ENCODE assay signal across 19 cellular contexts in the genomic region with DNA sequence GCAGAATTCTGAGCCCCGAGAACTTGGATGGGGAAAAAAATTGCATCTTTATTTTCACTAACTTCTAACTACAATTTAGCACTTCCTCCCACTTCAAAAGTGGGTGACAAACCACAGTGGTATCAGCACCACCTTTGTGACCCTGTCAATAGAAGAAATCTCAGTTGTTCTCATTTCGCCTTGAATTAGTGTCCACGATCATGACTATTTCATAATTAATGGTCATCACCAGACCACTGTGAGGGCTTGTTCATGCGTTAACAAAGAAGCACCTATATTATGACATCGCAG.
A peak's percentile ranks its signal among the peaks of the same experiment; 100 is the strongest.
DNase-seq lines count a peak whose midpoint lies in the region; ATAC-seq, FAIRE-seq and TF ChIP-seq lines count a peak whose summit lies in the region.
"Had no signal": no experiment of that assay in that cellular context is flagged by ENCODE, and none has a peak within 500 bp of the region (broad histone marks: within the 10 kb centered on the region; RNA-seq: fewer than 3 reads in every experiment).

No MANE protein-coding gene starts in this region.

- TF ChIP-seq POLR2A in GM12878 (IDR thresholded peaks at IDR 0.05; ENCODE audit: low read depth, low read length) = no peak

- RAD21 ChIA-PET in GM12878 (lab: Charles Lee; ENCODE audit: unreplicated experiment) = no interaction called here

- H3K27ac ChIP-seq in GM12878 (ENCODE audit: control insufficient read depth, insufficient read depth) = no peak overlapping the region
- no peak overlapping the region for H3K27ac ChIP-seq in aorta (ENCODE audit: low read depth in 1 of 2, low read length in 2 of 2)
- H3K27ac ChIP-seq: C4-2B had no signal

- no peaks in the 10 kb centered on the region for H3K36me3 Mint-ChIP-seq in activated naive CD4-positive, alpha-beta T cell treated with anti-CD3 and anti-CD28 coated beads for 36 hours (ENCODE audit: low read depth)
- H3K36me3 Mint-ChIP-seq in activated naive CD4-positive, alpha-beta T cell treated with anti-CD3 and anti-CD28 coated beads, Interleukin-2, amount 10 ng/mL, durations not matched to agents 7 days and 5 days = no peaks in the 10 kb centered on the region
- H3K36me3 Mint-ChIP-seq in activated CD8-positive, alpha-beta T cell treated with anti-CD3 and anti-CD28 coated beads for 36 hours (ENCODE audit: low read depth) = no peaks in the 10 kb centered on the region
- H3K36me3 Mint-ChIP-seq in T-helper 2 cell treated with Interferon-gamma antibody and Interleukin-4, amounts not matched to agents 5 μg/mL and 100 μg/mL, for 36 hours (ENCODE audit: low read depth) = no peaks in the 10 kb centered on the region

- CTCF ChIA-PET in activated naive CD4-positive, alpha-beta T cell treated with anti-CD3 and anti-CD28 coated beads for 36 hours (lab: Charles Lee) = no interaction called here
- CTCF ChIA-PET in activated naive CD4-positive, alpha-beta T cell treated with anti-CD3 and anti-CD28 coated beads, Interleukin-2, amount 10 ng/mL, durations not matched to agents 7 days and 5 days (lab: Charles Lee) = no interaction called here
- CTCF ChIA-PET in activated CD8-positive, alpha-beta T cell treated with anti-CD3 and anti-CD28 coated beads for 36 hours (lab: Charles Lee) = no interaction called here
- CTCF ChIA-PET in GM12878 (lab: Yijun Ruan, JAX) = no interaction called here

- TF ChIP-seq EP300 in GM12878 (IDR thresholded peaks at IDR 0.05; ENCODE audit: borderline replicate concordance in 1 of 2, control insufficient read depth in 1 of 2, low read depth in 2 of 2, low read length in 2 of 2) = no peak

- in situ Hi-C loops in GM12878 (cut with MboI) = no loop called here

- 55% methylated on average over 5 of the region's 5 CpGs for WGBS in GM12878 (ENCODE audit: insufficient coverage, insufficient replicate concordance, low lambda C conversion rate, missing lambda C conversion rate)
- 94 to 96% methylated on average over 5 of the region's 5 CpGs for WGBS in aorta, 2 donors

- FAIRE-seq in GM12878 (lab: Jason Lieb, UNC) = no peak
- FAIRE-seq: H54 had no signal

- H3K4me2 ChIP-seq in GM12878 (ENCODE audit: control insufficient read depth, insufficient read depth) = no peak overlapping the region

- H3K9me3 Mint-ChIP-seq in activated naive CD4-positive, alpha-beta T cell treated with anti-CD3 and anti-CD28 coated beads for 36 hours = no peaks in the 10 kb centered on the region
- H3K9me3 Mint-ChIP-seq in activated naive CD4-positive, alpha-beta T cell treated with anti-CD3 and anti-CD28 coated beads, Interleukin-2, amount 10 ng/mL, durations not matched to agents 7 days and 5 days = no peaks in the 10 kb centered on the region
- no peaks in the 10 kb centered on the region for H3K9me3 Mint-ChIP-seq in activated CD8-positive, alpha-beta T cell treated with anti-CD3 and anti-CD28 coated beads for 36 hours
- H3K9me3 Mint-ChIP-seq in T-helper 2 cell treated with Interferon-gamma antibody and Interleukin-4, amounts not matched to agents 5 μg/mL and 100 μg/mL, for 36 hours = no peaks in the 10 kb centered on the region

- BruUV-seq in GM12878 (replicated peaks; lab: Mats Ljungman, UMichigan) = no TSS peak

- no peaks in the 10 kb centered on the region for H4K20me1 ChIP-seq in GM12878 (ENCODE audit: control insufficient read depth, insufficient read depth)

- no peak overlapping the region for H3K9ac ChIP-seq in GM12878 (ENCODE audit: control insufficient read depth, insufficient read depth, low read length)

- peak overlapping the region; percentile 33 for H3K27ac Mint-ChIP-seq in activated naive CD4-positive, alpha-beta T cell treated with anti-CD3 and anti-CD28 coated beads for 36 hours
- no peak overlapping the region for H3K27ac Mint-ChIP-seq in activated naive CD4-positive, alpha-beta T cell treated with anti-CD3 and anti-CD28 coated beads, Interleukin-2, amount 10 ng/mL, durations not matched to agents 7 days and 5 days
- H3K27ac Mint-ChIP-seq in activated CD8-positive, alpha-beta T cell treated with anti-CD3 and anti-CD28 coated beads for 36 hours = no peak overlapping the region
- no peak overlapping the region for H3K27ac Mint-ChIP-seq in T-helper 2 cell treated with Interferon-gamma antibody and Interleukin-4, amounts not matched to agents 5 μg/mL and 100 μg/mL, for 36 hours

- H3K27me3 ChIP-seq in GM12878 (replicated peaks in 1 of 2; ENCODE audit: control insufficient read depth in 2 of 2, insufficient read depth in 2 of 2, low read length in 1 of 2) (no peaks in the 10 kb centered on the region), aorta (ENCODE audit: control insufficient read depth in 1 of 2, insufficient read depth in 2 of 2, low read length in 1 of 2) (no peaks in the 10 kb centered on the region)

- DNase-seq in activated naive CD4-positive, alpha-beta T cell treated with anti-CD3 and anti-CD28 coated beads for 36 hours = no peak
- DNase-seq in activated naive CD4-positive, alpha-beta T cell treated with anti-CD3 and anti-CD28 coated beads, Interleukin-2, amount 10 ng/mL, durations not matched to agents 7 days and 5 days = no peak
- DNase-seq in activated CD8-positive, alpha-beta T cell treated with anti-CD3 and anti-CD28 coated beads for 36 hours = peak; percentile 39
- DNase-seq in GM12878 (ENCODE audit: low read depth, low spot score) = no peak
- no peak for DNase-seq in stimulated activated CD4-positive, alpha-beta T cell treated with anti-CD3 and anti-CD28 coated beads, Interleukin-4, amount 100 ng/mL, for 24 hours
- no peak for DNase-seq in aorta
- DNase-seq in T-helper 2 cell treated with Interferon-gamma antibody and Interleukin-4, amounts not matched to agents 5 μg/mL and 100 μg/mL, for 36 hours (ENCODE audit: low spot score) = no peak
- DNase-seq: 8988T, EL, GF-D8, Kasumi-1, NCI-H1694, NCI-H2081 treated with DMSO at 0.1 percent for 48 hours, NCI-H2171 treated with DMSO at 0.1 percent for 48 hours, NCI-H524 treated with DMSO at 0.1 percent for 48 hours, NCI-H82 had no signal

- no peaks in the 10 kb centered on the region for H3K4me1 ChIP-seq in GM12878 (ENCODE audit: control insufficient read depth, insufficient read depth, low read length)
- peaks cover 0 to 3% of the 10 kb centered on the region in 2 donors for H3K4me1 ChIP-seq in aorta (ENCODE audit: control insufficient read depth in 1 of 2, insufficient read depth in 2 of 2, low read length in 2 of 2)

- H2AFZ ChIP-seq in GM12878 (ENCODE audit: control insufficient read depth, low read depth, low read length) = no peak overlapping the region

- TF ChIP-seq CTCF in activated CD8-positive, alpha-beta T cell treated with anti-CD3 and anti-CD28 coated beads for 36 hours (IDR thresholded peaks at IDR 0.05) = no peak
- TF ChIP-seq CTCF in GM12878 (IDR thresholded peaks at IDR 0.05 in 2 of 3, conservative IDR thresholded peaks at IDR 0.05 in 1 of 3; ENCODE audit: control insufficient read depth in 2 of 3, extremely low read depth in 1 of 3, insufficient read depth in 1 of 3, low read depth in 3 of 3, low read length in 3 of 3) = no peak

- POLR2A ChIA-PET in activated CD8-positive, alpha-beta T cell treated with anti-CD3 and anti-CD28 coated beads for 36 hours (lab: Charles Lee) = no interaction called here
- POLR2A ChIA-PET in GM12878 (lab: Charles Lee) = no interaction called here

- ATAC-seq in activated CD8-positive, alpha-beta T cell treated with anti-CD3 and anti-CD28 coated beads for 36 hours = peak; percentile 61
- no peak for ATAC-seq in GM12878
- ATAC-seq in aorta (ENCODE audit: low FRiP score) = no peak
- ATAC-seq: Panc1 had no signal

- no peak overlapping the region for H3K4me3 Mint-ChIP-seq in activated naive CD4-positive, alpha-beta T cell treated with anti-CD3 and anti-CD28 coated beads for 36 hours
- no peak overlapping the region for H3K4me3 Mint-ChIP-seq in activated naive CD4-positive, alpha-beta T cell treated with anti-CD3 and anti-CD28 coated beads, Interleukin-2, amount 10 ng/mL, durations not matched to agents 7 days and 5 days
- no peak overlapping the region for H3K4me3 Mint-ChIP-seq in activated CD8-positive, alpha-beta T cell treated with anti-CD3 and anti-CD28 coated beads for 36 hours
- H3K4me3 Mint-ChIP-seq in T-helper 2 cell treated with Interferon-gamma antibody and Interleukin-4, amounts not matched to agents 5 μg/mL and 100 μg/mL, for 36 hours = no peak overlapping the region

- SMC1A ChIA-PET in GM12878 (lab: Charles Lee; ENCODE audit: uncharacterized antibody, unreplicated experiment) = no interaction called here

- intact Hi-C loops in activated naive CD4-positive, alpha-beta T cell treated with anti-CD3 and anti-CD28 coated beads for 36 hours (cut with micrococcal nuclease) = no loop called here
- intact Hi-C loops in activated CD8-positive, alpha-beta T cell treated with anti-CD3 and anti-CD28 coated beads for 36 hours (cut with micrococcal nuclease) = no loop called here
- intact Hi-C loops in GM12878 (cut with micrococcal nuclease; ENCODE audit: unreplicated experiment) (no loop called here), aorta (cut with DNase I) (no loop called here)

- no peaks in the 10 kb centered on the region for H3K79me2 ChIP-seq in GM12878 (ENCODE audit: control insufficient read depth, insufficient read depth, low read length)

- no peaks in the 10 kb centered on the region for H3K36me3 ChIP-seq in GM12878 (ENCODE audit: control insufficient read depth in 2 of 2, insufficient read depth in 2 of 2, low read length in 1 of 2)
- H3K36me3 ChIP-seq in aorta (ENCODE audit: control insufficient read depth in 1 of 2, insufficient read depth in 2 of 2, low read length in 1 of 2) = no peaks in the 10 kb centered on the region

- no peaks in the 10 kb centered on the region for H3K9me3 ChIP-seq in GM12878 (replicated peaks; ENCODE audit: control insufficient read depth, insufficient read depth, low read length)
- H3K9me3 ChIP-seq in aorta (ENCODE audit: control insufficient read depth, low read length) = peaks cover 1% of the 10 kb centered on the region

- H3K27me3 Mint-ChIP-seq in activated naive CD4-positive, alpha-beta T cell treated with anti-CD3 and anti-CD28 coated beads for 36 hours (ENCODE audit: low read depth) = peaks cover 5% of the 10 kb centered on the region
- H3K27me3 Mint-ChIP-seq in activated naive CD4-positive, alpha-beta T cell treated with anti-CD3 and anti-CD28 coated beads, Interleukin-2, amount 10 ng/mL, durations not matched to agents 7 days and 5 days = peaks cover 14% of the 10 kb centered on the region
- H3K27me3 Mint-ChIP-seq in activated CD8-positive, alpha-beta T cell treated with anti-CD3 and anti-CD28 coated beads for 36 hours = peaks cover 47% of the 10 kb centered on the region
- peaks cover 32% of the 10 kb centered on the region for H3K27me3 Mint-ChIP-seq in T-helper 2 cell treated with Interferon-gamma antibody and Interleukin-4, amounts not matched to agents 5 μg/mL and 100 μg/mL, for 36 hours (ENCODE audit: low read depth)

- no peak for TF ChIP-seq RAD21 in GM12878 (IDR thresholded peaks at IDR 0.05; ENCODE audit: insufficient read depth, low read depth, low read length)

- H3K4me1 Mint-ChIP-seq in activated naive CD4-positive, alpha-beta T cell treated with anti-CD3 and anti-CD28 coated beads for 36 hours (ENCODE audit: low read depth) = peaks cover 11% of the 10 kb centered on the region
- peaks cover 12% of the 10 kb centered on the region for H3K4me1 Mint-ChIP-seq in activated naive CD4-positive, alpha-beta T cell treated with anti-CD3 and anti-CD28 coated beads, Interleukin-2, amount 10 ng/mL, durations not matched to agents 7 days and 5 days
- peaks cover 13% of the 10 kb centered on the region for H3K4me1 Mint-ChIP-seq in activated CD8-positive, alpha-beta T cell treated with anti-CD3 and anti-CD28 coated beads for 36 hours (ENCODE audit: low read depth)
- H3K4me1 Mint-ChIP-seq in T-helper 2 cell treated with Interferon-gamma antibody and Interleukin-4, amounts not matched to agents 5 μg/mL and 100 μg/mL, for 36 hours (ENCODE audit: low read depth) = peaks cover 7% of the 10 kb centered on the region

- H3K4me3 ChIP-seq in GM12878 (no peak overlapping the region), aorta (ENCODE audit: low read length in 2 of 2) (no peak overlapping the region)
